Comparison of ENCODE assay signal across 25 cellular contexts in the genomic region with DNA sequence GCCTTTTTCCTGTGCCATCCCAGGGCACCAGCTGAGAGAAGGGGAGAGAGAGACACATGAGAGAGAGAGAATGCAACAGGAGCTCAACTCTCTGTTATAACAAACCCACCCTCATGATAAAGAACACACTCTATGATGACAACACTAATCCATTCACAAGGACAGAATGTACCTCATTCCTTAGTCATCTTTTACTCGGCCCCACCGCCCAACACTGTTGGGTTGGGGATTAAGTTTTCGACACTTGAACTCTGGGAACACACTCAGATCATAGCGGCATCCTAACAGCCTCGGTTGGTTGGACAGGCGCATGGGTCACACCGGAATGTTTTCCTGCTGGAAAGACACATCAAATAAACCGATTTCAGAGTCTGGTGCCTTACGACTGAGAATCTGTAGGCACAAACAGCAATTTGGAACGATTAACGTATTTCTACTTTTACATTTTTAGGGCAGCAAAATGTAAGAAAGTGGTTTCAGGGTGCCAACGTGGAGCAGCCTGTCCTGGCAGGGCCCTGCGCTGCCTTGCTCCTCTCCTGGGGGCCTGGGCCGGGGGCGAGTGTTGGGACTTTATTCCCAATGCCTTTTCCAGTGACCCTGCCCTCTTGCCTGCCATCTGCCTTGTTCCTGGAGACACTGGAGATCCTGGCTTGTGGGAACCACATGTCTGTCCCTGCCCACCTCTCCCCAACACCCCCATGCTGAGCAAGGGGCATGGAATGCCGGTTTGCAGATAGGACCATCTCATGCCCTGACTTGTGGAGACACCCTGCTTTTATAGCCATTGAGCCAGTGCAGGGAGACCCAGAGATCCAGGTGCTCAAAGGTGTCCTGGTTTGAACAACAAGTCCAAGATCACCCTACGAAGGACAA.
"Had no signal": no experiment of that assay in that cellular context is flagged by ENCODE, and none has a peak within 500 bp of the region (broad histone marks: within the 10 kb centered on the region; RNA-seq: fewer than 3 reads in every experiment).

No MANE protein-coding gene starts in this region.

- H3K27me3 ChIP-seq: MG63 had no signal

- H3K4me1 ChIP-seq: breast epithelium had no signal

- H3K9me3 ChIP-seq: breast epithelium, MG63 had no signal

- H3K27ac ChIP-seq: breast epithelium had no signal

- H3K27me3 Mint-ChIP-seq: activated B cell treated with CpG ODN at 0.5 μM for 24 hours; activated CD4-positive, alpha-beta memory T cell treated with anti-CD3 and anti-CD28 coated beads for 36 hours; activated CD4-positive, alpha-beta T cell treated with anti-CD3 and anti-CD28 coated beads, Interleukin-2, amount 10 ng/mL, durations not matched to agents 7 days and 5 days; activated naive CD4-positive, alpha-beta T cell treated with anti-CD3 and anti-CD28 coated beads, Interleukin-2, amount 50 U/mL, for 24 hours had no signal

- H3K9me3 Mint-ChIP-seq: activated B cell treated with CpG ODN at 0.5 μM for 24 hours; activated CD4-positive, alpha-beta memory T cell treated with anti-CD3 and anti-CD28 coated beads for 36 hours; activated CD4-positive, alpha-beta T cell treated with anti-CD3 and anti-CD28 coated beads, Interleukin-2, amount 10 ng/mL, durations not matched to agents 7 days and 5 days; activated naive CD4-positive, alpha-beta T cell treated with anti-CD3 and anti-CD28 coated beads, Interleukin-2, amount 50 U/mL, for 24 hours; activated T-cell treated with anti-CD3 and anti-CD28 coated beads, Interleukin-2, amount 50 U/mL, for 72 hours; activated T-helper 2 cell treated with anti-CD3 and anti-CD28 coated beads, Interferon-gamma antibody, Interleukin-2, Interleukin-4, amounts not matched to agents 10 μg/mL and 5 μg/mL and 100 μg/mL, durations not matched to agents 14 hours and 24 hours and 36 hours had no signal

- ATAC-seq: activated T-cell treated with anti-CD3 and anti-CD28 coated beads, Interleukin-2, amount 50 U/mL, for 72 hours; Panc1; T-helper 17 cell had no signal

- H3K4me3 Mint-ChIP-seq: activated B cell treated with CpG ODN at 0.5 μM for 24 hours; activated CD4-positive, alpha-beta memory T cell treated with anti-CD3 and anti-CD28 coated beads for 36 hours; activated CD4-positive, alpha-beta T cell treated with anti-CD3 and anti-CD28 coated beads, Interleukin-2, amount 10 ng/mL, durations not matched to agents 7 days and 5 days; activated naive CD4-positive, alpha-beta T cell treated with anti-CD3 and anti-CD28 coated beads, Interleukin-2, amount 50 U/mL, for 24 hours; activated T-cell treated with anti-CD3 and anti-CD28 coated beads, Interleukin-2, amount 50 U/mL, for 72 hours; T-helper 17 cell had no signal

- DNase-seq: activated B cell treated with CpG ODN at 0.5 μM for 24 hours; activated CD4-positive, alpha-beta memory T cell treated with anti-CD3 and anti-CD28 coated beads for 36 hours; activated CD4-positive, alpha-beta T cell treated with anti-CD3 and anti-CD28 coated beads for 1 hour; activated CD4-positive, alpha-beta T cell treated with anti-CD3 and anti-CD28 coated beads, Interleukin-2, amount 10 ng/mL, durations not matched to agents 7 days and 5 days; activated naive CD4-positive, alpha-beta T cell; activated T-cell treated with anti-CD3 and anti-CD28 coated beads for 4 hours; activated T-cell treated with anti-CD3 and anti-CD28 coated beads, Interleukin-2, amount 50 U/mL, for 72 hours; central memory CD4-positive, alpha-beta T cell; MG63; MV-4-11; NCI-H1092 treated with DMSO at 0.1 percent for 48 hours; NCI-H1436; NCI-H1694 treated with DMSO at 0.1 percent for 48 hours; NCI-H2029 treated with DMSO at 0.1 percent for 48 hours; NCI-H510A treated with DMSO at 0.1 percent for 48 hours; NCI-H69; NK-92 treated with Interleukin-12 subunit alpha and Interleukin-12 subunit beta, amount 100 ng/mL, for 24 hours; OCI-M1; SIG-M5; T-helper 17 cell; T-helper 9 cell had no signal

- H3K4me1 Mint-ChIP-seq: activated B cell treated with CpG ODN at 0.5 μM for 24 hours; activated CD4-positive, alpha-beta T cell treated with anti-CD3 and anti-CD28 coated beads, Interleukin-2, amount 10 ng/mL, durations not matched to agents 7 days and 5 days; activated naive CD4-positive, alpha-beta T cell treated with anti-CD3 and anti-CD28 coated beads, Interleukin-2, amount 50 U/mL, for 24 hours; T-helper 17 cell had no signal

- H3K36me3 Mint-ChIP-seq: activated CD4-positive, alpha-beta memory T cell treated with anti-CD3 and anti-CD28 coated beads for 36 hours; activated naive CD4-positive, alpha-beta T cell treated with anti-CD3 and anti-CD28 coated beads, Interleukin-2, amount 50 U/mL, for 24 hours had no signal

- H3K36me3 ChIP-seq: breast epithelium, MG63 had no signal

- H3K4me3 ChIP-seq: breast epithelium, MG63 had no signal
